ENCODE assay signal across 1 cellular context in the genomic region with DNA sequence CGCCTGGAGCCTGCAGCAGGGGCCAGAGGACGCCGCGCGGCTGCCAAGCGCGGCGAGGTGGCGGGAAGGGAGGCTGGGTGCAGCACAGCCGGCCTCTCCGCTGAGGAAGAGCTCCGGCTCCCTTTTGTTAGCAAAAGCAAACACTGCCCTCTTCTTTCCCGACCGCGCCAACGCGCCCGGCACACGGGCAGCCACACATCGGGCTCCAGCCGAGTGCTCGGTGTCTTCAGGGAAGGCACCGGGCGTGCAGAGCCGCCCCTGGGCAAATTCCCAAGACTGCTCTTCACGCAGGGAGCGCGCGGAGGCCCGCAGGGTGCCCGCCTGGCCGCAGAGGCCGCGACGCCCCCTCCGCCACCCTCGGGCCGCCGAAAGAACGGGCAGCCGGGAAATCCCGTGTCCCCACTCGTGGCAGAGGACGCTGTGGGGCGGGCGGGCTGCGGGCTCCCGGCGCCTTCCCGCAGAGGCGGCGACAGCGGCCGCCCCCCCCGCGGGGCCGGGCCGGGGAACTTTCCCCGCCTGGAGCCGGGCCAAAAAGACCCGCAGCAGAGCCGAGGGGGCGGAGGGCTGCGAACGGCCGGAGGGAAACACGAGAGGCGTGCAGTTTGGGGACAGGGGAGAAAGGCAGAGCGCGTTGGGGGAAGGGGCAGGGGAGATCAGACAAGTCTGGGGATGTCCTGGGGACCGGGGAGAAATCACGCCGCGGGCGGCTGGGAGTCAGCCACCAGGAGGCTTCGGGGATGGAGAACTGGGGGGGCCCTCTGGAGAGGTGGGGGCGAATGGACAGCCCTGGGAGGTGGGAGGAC.
TF ChIP-seq lines count a peak whose summit lies in the region.

No MANE protein-coding gene starts in this region.

TF ChIP-seq in HepG2, 621 proteins besides CTCF, POLR2A, EP300 and RAD21 (continued from another document and continues in another):
- TF ChIP-seq ZNF775 (CRISPR knock-in tag; IDR thresholded peaks at IDR 0.05; ENCODE audit: borderline replicate concordance) (no peak), ZNF720 (CRISPR knock-in tag; IDR thresholded peaks at IDR 0.05) (no peak), KLF9 (CRISPR knock-in tag; IDR thresholded peaks at IDR 0.05; ENCODE audit: low read depth) (no peak), ZNF549 (CRISPR knock-in tag; IDR thresholded peaks at IDR 0.05) (no peak), ZNF17 (CRISPR knock-in tag; IDR thresholded peaks at IDR 0.05) (no peak), JDP2 (CRISPR knock-in tag; IDR thresholded peaks at IDR 0.05; ENCODE audit: borderline replicate concordance) (no peak), HHEX (CRISPR knock-in tag; IDR thresholded peaks at IDR 0.05) (no peak), SIN3B (IDR thresholded peaks at IDR 0.05; ENCODE audit: low read length) (no peak), CEBPG (CRISPR knock-in tag; IDR thresholded peaks at IDR 0.05) (no peak), ZC3H4 (CRISPR knock-in tag; IDR thresholded peaks at IDR 0.05; ENCODE audit: borderline replicate concordance) (no peak), ZBTB21 (CRISPR knock-in tag; IDR thresholded peaks at IDR 0.05) (no peak), ZNF607 (CRISPR knock-in tag; IDR thresholded peaks at IDR 0.05; ENCODE audit: borderline replicate concordance) (no peak), NFE2 (CRISPR knock-in tag; IDR thresholded peaks at IDR 0.05) (no peak), ZNF746 (CRISPR knock-in tag; IDR thresholded peaks at IDR 0.05) (no peak), ZKSCAN1 (IDR thresholded peaks at IDR 0.05; ENCODE audit: low read length) (no peak), JARID2 (CRISPR knock-in tag; IDR thresholded peaks at IDR 0.05; ENCODE audit: insufficient replicate concordance) (no peak), ATF7-NPFF (CRISPR knock-in tag; IDR thresholded peaks at IDR 0.05; ENCODE audit: low read depth) (0 out of 2 replicates have a peak, but pooled peaks have one; percentile 53), CREM (IDR thresholded peaks at IDR 0.05) (no peak), CREM (CRISPR knock-in tag; IDR thresholded peaks at IDR 0.05) (no peak), TEAD2 (CRISPR knock-in tag; IDR thresholded peaks at IDR 0.05) (no peak), NCOR1 (IDR thresholded peaks at IDR 0.05; ENCODE audit: borderline replicate concordance, low read length) (no peak), ZNF350 (CRISPR knock-in tag; IDR thresholded peaks at IDR 0.05; ENCODE audit: borderline replicate concordance, low read depth) (no peak), RCOR2 (CRISPR knock-in tag; IDR thresholded peaks at IDR 0.05) (no peak), KMT2A (CRISPR knock-in tag; IDR thresholded peaks at IDR 0.05) (peak; percentile 59; the same call in 1 of the 2 replicates), RORA (CRISPR knock-in tag; IDR thresholded peaks at IDR 0.05) (no peak), RARG (CRISPR knock-in tag; IDR thresholded peaks at IDR 0.05; ENCODE audit: low read depth) (no peak), HNRNPK (IDR thresholded peaks at IDR 0.05; ENCODE audit: low read depth, low read length, poor library complexity, severe bottlenecking) (peak; percentile 57), ZNF296 (CRISPR knock-in tag; conservative IDR thresholded peaks at IDR 0.05) (no peak), EEA1 (CRISPR knock-in tag; IDR thresholded peaks at IDR 0.05; ENCODE audit: borderline replicate concordance) (peak; percentile 70; the same call in 1 of the 2 replicates), ZFYVE20 (CRISPR knock-in tag; IDR thresholded peaks at IDR 0.05; ENCODE audit: borderline replicate concordance, low read depth) (no peak), ZNF20 (CRISPR knock-in tag; IDR thresholded peaks at IDR 0.05) (no peak), PHF5A (CRISPR knock-in tag; IDR thresholded peaks at IDR 0.05; ENCODE audit: low read depth, unreplicated experiment) (no peak), FOXP1 (IDR thresholded peaks at IDR 0.05) (no peak), FOXP1 (CRISPR knock-in tag; IDR thresholded peaks at IDR 0.05) (no peak)
- TF ChIP-seq, protein P1, sequence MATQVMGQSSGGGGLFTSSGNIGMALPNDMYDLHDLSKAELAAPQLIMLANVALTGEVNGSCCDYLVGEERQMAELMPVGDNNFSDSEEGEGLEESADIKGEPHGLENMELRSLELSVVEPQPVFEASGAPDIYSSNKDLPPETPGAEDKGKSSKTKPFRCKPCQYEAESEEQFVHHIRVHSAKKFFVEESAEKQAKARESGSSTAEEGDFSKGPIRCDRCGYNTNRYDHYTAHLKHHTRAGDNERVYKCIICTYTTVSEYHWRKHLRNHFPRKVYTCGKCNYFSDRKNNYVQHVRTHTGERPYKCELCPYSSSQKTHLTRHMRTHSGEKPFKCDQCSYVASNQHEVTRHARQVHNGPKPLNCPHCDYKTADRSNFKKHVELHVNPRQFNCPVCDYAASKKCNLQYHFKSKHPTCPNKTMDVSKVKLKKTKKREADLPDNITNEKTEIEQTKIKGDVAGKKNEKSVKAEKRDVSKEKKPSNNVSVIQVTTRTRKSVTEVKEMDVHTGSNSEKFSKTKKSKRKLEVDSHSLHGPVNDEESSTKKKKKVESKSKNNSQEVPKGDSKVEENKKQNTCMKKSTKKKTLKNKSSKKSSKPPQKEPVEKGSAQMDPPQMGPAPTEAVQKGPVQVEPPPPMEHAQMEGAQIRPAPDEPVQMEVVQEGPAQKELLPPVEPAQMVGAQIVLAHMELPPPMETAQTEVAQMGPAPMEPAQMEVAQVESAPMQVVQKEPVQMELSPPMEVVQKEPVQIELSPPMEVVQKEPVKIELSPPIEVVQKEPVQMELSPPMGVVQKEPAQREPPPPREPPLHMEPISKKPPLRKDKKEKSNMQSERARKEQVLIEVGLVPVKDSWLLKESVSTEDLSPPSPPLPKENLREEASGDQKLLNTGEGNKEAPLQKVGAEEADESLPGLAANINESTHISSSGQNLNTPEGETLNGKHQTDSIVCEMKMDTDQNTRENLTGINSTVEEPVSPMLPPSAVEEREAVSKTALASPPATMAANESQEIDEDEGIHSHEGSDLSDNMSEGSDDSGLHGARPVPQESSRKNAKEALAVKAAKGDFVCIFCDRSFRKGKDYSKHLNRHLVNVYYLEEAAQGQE (IDR thresholded peaks at IDR 0.05; ENCODE audit: borderline replicate concordance in 1 of 2, low read depth in 1 of 2, low read length in 2 of 2), result no peak
- TF ChIP-seq, protein P2, sequence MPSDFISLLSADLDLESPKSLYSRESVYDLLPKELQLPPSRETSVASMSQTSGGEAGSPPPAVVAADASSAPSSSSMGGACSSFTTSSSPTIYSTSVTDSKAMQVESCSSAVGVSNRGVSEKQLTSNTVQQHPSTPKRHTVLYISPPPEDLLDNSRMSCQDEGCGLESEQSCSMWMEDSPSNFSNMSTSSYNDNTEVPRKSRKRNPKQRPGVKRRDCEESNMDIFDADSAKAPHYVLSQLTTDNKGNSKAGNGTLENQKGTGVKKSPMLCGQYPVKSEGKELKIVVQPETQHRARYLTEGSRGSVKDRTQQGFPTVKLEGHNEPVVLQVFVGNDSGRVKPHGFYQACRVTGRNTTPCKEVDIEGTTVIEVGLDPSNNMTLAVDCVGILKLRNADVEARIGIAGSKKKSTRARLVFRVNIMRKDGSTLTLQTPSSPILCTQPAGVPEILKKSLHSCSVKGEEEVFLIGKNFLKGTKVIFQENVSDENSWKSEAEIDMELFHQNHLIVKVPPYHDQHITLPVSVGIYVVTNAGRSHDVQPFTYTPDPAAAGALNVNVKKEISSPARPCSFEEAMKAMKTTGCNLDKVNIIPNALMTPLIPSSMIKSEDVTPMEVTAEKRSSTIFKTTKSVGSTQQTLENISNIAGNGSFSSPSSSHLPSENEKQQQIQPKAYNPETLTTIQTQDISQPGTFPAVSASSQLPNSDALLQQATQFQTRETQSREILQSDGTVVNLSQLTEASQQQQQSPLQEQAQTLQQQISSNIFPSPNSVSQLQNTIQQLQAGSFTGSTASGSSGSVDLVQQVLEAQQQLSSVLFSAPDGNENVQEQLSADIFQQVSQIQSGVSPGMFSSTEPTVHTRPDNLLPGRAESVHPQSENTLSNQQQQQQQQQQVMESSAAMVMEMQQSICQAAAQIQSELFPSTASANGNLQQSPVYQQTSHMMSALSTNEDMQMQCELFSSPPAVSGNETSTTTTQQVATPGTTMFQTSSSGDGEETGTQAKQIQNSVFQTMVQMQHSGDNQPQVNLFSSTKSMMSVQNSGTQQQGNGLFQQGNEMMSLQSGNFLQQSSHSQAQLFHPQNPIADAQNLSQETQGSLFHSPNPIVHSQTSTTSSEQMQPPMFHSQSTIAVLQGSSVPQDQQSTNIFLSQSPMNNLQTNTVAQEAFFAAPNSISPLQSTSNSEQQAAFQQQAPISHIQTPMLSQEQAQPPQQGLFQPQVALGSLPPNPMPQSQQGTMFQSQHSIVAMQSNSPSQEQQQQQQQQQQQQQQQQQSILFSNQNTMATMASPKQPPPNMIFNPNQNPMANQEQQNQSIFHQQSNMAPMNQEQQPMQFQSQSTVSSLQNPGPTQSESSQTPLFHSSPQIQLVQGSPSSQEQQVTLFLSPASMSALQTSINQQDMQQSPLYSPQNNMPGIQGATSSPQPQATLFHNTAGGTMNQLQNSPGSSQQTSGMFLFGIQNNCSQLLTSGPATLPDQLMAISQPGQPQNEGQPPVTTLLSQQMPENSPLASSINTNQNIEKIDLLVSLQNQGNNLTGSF (CRISPR knock-in tag; IDR thresholded peaks at IDR 0.05), result no peak
- TF ChIP-seq, protein P3, sequence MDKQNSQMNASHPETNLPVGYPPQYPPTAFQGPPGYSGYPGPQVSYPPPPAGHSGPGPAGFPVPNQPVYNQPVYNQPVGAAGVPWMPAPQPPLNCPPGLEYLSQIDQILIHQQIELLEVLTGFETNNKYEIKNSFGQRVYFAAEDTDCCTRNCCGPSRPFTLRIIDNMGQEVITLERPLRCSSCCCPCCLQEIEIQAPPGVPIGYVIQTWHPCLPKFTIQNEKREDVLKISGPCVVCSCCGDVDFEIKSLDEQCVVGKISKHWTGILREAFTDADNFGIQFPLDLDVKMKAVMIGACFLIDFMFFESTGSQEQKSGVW (CRISPR knock-in tag; IDR thresholded peaks at IDR 0.05; ENCODE audit: borderline replicate concordance), result no peak
- TF ChIP-seq, protein P4, sequence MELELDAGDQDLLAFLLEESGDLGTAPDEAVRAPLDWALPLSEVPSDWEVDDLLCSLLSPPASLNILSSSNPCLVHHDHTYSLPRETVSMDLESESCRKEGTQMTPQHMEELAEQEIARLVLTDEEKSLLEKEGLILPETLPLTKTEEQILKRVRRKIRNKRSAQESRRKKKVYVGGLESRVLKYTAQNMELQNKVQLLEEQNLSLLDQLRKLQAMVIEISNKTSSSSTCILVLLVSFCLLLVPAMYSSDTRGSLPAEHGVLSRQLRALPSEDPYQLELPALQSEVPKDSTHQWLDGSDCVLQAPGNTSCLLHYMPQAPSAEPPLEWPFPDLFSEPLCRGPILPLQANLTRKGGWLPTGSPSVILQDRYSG (CRISPR knock-in tag; IDR thresholded peaks at IDR 0.05), result no peak
- TF ChIP-seq, protein P5, sequence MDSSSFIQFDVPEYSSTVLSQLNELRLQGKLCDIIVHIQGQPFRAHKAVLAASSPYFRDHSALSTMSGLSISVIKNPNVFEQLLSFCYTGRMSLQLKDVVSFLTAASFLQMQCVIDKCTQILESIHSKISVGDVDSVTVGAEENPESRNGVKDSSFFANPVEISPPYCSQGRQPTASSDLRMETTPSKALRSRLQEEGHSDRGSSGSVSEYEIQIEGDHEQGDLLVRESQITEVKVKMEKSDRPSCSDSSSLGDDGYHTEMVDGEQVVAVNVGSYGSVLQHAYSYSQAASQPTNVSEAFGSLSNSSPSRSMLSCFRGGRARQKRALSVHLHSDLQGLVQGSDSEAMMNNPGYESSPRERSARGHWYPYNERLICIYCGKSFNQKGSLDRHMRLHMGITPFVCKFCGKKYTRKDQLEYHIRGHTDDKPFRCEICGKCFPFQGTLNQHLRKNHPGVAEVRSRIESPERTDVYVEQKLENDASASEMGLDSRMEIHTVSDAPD (CRISPR knock-in tag; IDR thresholded peaks at IDR 0.05), result no peak
- TF ChIP-seq, protein P6, sequence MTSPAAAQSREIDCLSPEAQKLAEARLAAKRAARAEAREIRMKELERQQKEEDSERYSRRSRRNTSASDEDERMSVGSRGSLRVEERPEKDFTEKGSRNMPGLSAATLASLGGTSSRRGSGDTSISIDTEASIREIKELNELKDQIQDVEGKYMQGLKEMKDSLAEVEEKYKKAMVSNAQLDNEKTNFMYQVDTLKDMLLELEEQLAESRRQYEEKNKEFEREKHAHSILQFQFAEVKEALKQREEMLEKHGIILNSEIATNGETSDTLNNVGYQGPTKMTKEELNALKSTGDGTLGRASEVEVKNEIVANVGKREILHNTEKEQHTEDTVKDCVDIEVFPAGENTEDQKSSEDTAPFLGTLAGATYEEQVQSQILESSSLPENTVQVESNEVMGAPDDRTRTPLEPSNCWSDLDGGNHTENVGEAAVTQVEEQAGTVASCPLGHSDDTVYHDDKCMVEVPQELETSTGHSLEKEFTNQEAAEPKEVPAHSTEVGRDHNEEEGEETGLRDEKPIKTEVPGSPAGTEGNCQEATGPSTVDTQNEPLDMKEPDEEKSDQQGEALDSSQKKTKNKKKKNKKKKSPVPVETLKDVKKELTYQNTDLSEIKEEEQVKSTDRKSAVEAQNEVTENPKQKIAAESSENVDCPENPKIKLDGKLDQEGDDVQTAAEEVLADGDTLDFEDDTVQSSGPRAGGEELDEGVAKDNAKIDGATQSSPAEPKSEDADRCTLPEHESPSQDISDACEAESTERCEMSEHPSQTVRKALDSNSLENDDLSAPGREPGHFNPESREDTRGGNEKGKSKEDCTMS (CRISPR knock-in tag; conservative IDR thresholded peaks at IDR 0.05), result no peak
- TF ChIP-seq, protein P7, sequence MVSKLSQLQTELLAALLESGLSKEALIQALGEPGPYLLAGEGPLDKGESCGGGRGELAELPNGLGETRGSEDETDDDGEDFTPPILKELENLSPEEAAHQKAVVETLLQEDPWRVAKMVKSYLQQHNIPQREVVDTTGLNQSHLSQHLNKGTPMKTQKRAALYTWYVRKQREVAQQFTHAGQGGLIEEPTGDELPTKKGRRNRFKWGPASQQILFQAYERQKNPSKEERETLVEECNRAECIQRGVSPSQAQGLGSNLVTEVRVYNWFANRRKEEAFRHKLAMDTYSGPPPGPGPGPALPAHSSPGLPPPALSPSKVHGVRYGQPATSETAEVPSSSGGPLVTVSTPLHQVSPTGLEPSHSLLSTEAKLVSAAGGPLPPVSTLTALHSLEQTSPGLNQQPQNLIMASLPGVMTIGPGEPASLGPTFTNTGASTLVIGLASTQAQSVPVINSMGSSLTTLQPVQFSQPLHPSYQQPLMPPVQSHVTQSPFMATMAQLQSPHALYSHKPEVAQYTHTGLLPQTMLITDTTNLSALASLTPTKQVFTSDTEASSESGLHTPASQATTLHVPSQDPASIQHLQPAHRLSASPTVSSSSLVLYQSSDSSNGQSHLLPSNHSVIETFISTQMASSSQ (IDR thresholded peaks at IDR 0.05; ENCODE audit: low read depth), result no peak
- TF ChIP-seq, protein P7 (CRISPR knock-in tag; IDR thresholded peaks at IDR 0.05; ENCODE audit: borderline replicate concordance), result no peak
